In genomic region chr10:96309631-96310358, GRCh38 we compare ENCODE assay signal across 21 cellular contexts. TPM values are rescaled to one million over a fixed set of nuclear protein-coding genes. Genes with fewer than 3 reads are reported as not detected.
DNase-seq lines count a peak whose midpoint lies in the region; TF ChIP-seq lines count a peak whose summit lies in the region.
"Had no signal": no experiment of that assay in that cellular context is flagged by ENCODE, and none has a peak within 500 bp of the region (broad histone marks: within the 10 kb centered on the region; RNA-seq: fewer than 3 reads in every experiment).

No MANE protein-coding gene starts in this region.

- H3K36me3 Mint-ChIP-seq in neural progenitor cell = no peaks in the 10 kb centered on the region
- H3K36me3 Mint-ChIP-seq: brain; CD8-positive, alpha-beta T cell had no signal

- no peak overlapping the region for H3K4me3 Mint-ChIP-seq in neural progenitor cell
- H3K4me3 Mint-ChIP-seq: activated CD4-positive, alpha-beta T cell treated with anti-CD3 and anti-CD28 coated beads, Interleukin-2, amount 10 ng/mL, durations not matched to agents 24 days and 14 days; brain; CD8-positive, alpha-beta T cell had no signal

- WGBS in HUES64 = 4% methylated on average over 2 of the region's 2 CpGs

- TF ChIP-seq CTCF in neural progenitor cell (IDR thresholded peaks at IDR 0.05) = no peak
- TF ChIP-seq CTCF in GM13977 (IDR thresholded peaks at IDR 0.05; ENCODE audit: extremely low read depth, insufficient read depth, missing control alignments) = no peak

- H3K27me3 Mint-ChIP-seq in neural progenitor cell (ENCODE audit: insufficient read depth, low read depth) = no peaks in the 10 kb centered on the region

- H3K4me3 ChIP-seq in HUES64 (ENCODE audit: low read length) (no peak overlapping the region), neural progenitor cell (peak overlapping the region; percentile 10)
- H3K4me3 ChIP-seq: colonic mucosa had no signal

- in situ Hi-C loops in GM13977 (cut with MboI; ENCODE audit: low pct_unique_long_range_greater_than_20kb, low sequenced_read_pairs, unreplicated experiment) = no loop called here

- H3K36me3 ChIP-seq in HUES64 (ENCODE audit: insufficient read depth, low read length) = no peaks in the 10 kb centered on the region
- H3K36me3 ChIP-seq in neural progenitor cell = no peaks in the 10 kb centered on the region
- H3K36me3 ChIP-seq: colonic mucosa had no signal

- H3K27me3 ChIP-seq in HUES64 (ENCODE audit: insufficient read depth, low read length) (no peaks in the 10 kb centered on the region), neural progenitor cell (no peaks in the 10 kb centered on the region)
- H3K27me3 ChIP-seq: colonic mucosa had no signal

- peaks cover 27% of the 10 kb centered on the region for H3K4me1 Mint-ChIP-seq in neural progenitor cell
- H3K4me1 Mint-ChIP-seq: activated CD4-positive, alpha-beta T cell treated with anti-CD3 and anti-CD28 coated beads, Interleukin-2, amount 10 ng/mL, durations not matched to agents 24 days and 14 days had no signal

- peak overlapping the region; percentile 69; the same call in 1 of the 2 replicates for H3K9ac ChIP-seq in HUES64 (ENCODE audit: low read depth, low read length)
- H3K9ac ChIP-seq in neural progenitor cell = no peak overlapping the region

- H3K4me1 ChIP-seq in HUES64 (ENCODE audit: insufficient read depth, low read length) (peaks cover 52% of the 10 kb centered on the region), neural progenitor cell (peaks cover 43% of the 10 kb centered on the region)

- no peaks in the 10 kb centered on the region for H3K79me2 ChIP-seq in neural progenitor cell (ENCODE audit: low read depth)

- no peaks in the 10 kb centered on the region for H3K9me3 ChIP-seq in HUES64 (ENCODE audit: insufficient read depth, low read depth, low read length)
- no peaks in the 10 kb centered on the region for H3K9me3 ChIP-seq in neural progenitor cell (ENCODE audit: low read depth)
- H3K9me3 ChIP-seq: colonic mucosa had no signal

- H3K27ac ChIP-seq in HUES64 (ENCODE audit: low read depth, low read length) (peak overlapping the region; percentile 94), neural progenitor cell (peak overlapping the region; percentile 93)
- H3K27ac ChIP-seq: colonic mucosa had no signal

- no peak overlapping the region for H2AFZ ChIP-seq in neural progenitor cell (replicated peaks)

- peak overlapping the region; percentile 70 for H3K4me2 ChIP-seq in neural progenitor cell

- DNase-seq in ELF-1 (ENCODE audit: low read depth, low spot score) (peak; percentile 97), iPS DF 4.7 (ENCODE audit: extremely low read depth, low spot score) (peak; percentile 96), neural progenitor cell (ENCODE audit: low spot score) (peak; percentile 78), SK-N-DZ (ENCODE audit: low spot score) (no peak), mesenteric fat pad (ENCODE audit: low spot score) (no peak), GM13977 (ENCODE audit: low spot score) (no peak)
- DNase-seq: activated CD4-positive, alpha-beta T cell treated with anti-CD3 and anti-CD28 coated beads, Interleukin-2, amount 10 ng/mL, durations not matched to agents 24 days and 14 days; CD8-positive, alpha-beta T cell; colonic mucosa; DMS79 treated with DMSO at 0.1 percent for 48 hours; hypothalamus; NCI-H1092 treated with DMSO at 0.1 percent for 48 hours; NCI-H2029 treated with DMSO at 0.1 percent for 48 hours; NCI-H510A; small intestine; stimulated activated CD4-positive, alpha-beta T cell treated with anti-CD3 and anti-CD28 coated beads, Interleukin-2, amount 100 ng/mL, for 48 hours had no signal

- no peaks in the 10 kb centered on the region for H3K9me3 Mint-ChIP-seq in neural progenitor cell
- H3K9me3 Mint-ChIP-seq: activated CD4-positive, alpha-beta T cell treated with anti-CD3 and anti-CD28 coated beads, Interleukin-2, amount 10 ng/mL, durations not matched to agents 24 days and 14 days; activated T-helper 2 cell treated with anti-CD3 and anti-CD28 coated beads, Interferon-gamma antibody, Interleukin-2, Interleukin-4, amounts not matched to agents 10 μg/mL and 5 μg/mL and 100 μg/mL, durations not matched to agents 14 hours and 24 hours and 36 hours; brain; CD8-positive, alpha-beta T cell had no signal

- H3F3A ChIP-seq in neural progenitor cell (ENCODE audit: low read depth) = peaks cover 41% of the 10 kb centered on the region

- H4K20me1 ChIP-seq in neural progenitor cell (ENCODE audit: low read depth) = no peaks in the 10 kb centered on the region

- peak overlapping the region; percentile 44 for H3K27ac Mint-ChIP-seq in neural progenitor cell
- H3K27ac Mint-ChIP-seq: activated CD4-positive, alpha-beta T cell treated with anti-CD3 and anti-CD28 coated beads, Interleukin-2, amount 10 ng/mL, durations not matched to agents 24 days and 14 days; activated T-helper 2 cell treated with anti-CD3 and anti-CD28 coated beads, Interferon-gamma antibody, Interleukin-2, Interleukin-4, amounts not matched to agents 10 μg/mL and 5 μg/mL and 100 μg/mL, durations not matched to agents 14 hours and 24 hours and 36 hours; CD8-positive, alpha-beta T cell had no signal

RNA-seq across cellular contexts. Expression of gene DNTT, which starts 5.6 kb away (rescaled TPM):
- not detected for polyA plus RNA-seq in HUES64 (2013, experiment 1 of 2)
- not detected for polyA plus RNA-seq in HUES64 (2013, experiment 2 of 2)
- total RNA-seq in neural progenitor cell (ENCODE audit: low replicate concordance) = not detected in 2 replicates
- polyA plus RNA-seq in SK-N-DZ (2014; cell fraction: cytosol; rRNA removed) = not detected in 2 replicates
- polyA plus RNA-seq in SK-N-DZ (2014; cell fraction: nucleus; rRNA removed) = not detected in 2 replicates
- not detected for total RNA-seq in mesenteric fat pad
- total RNA-seq: activated CD4-positive, alpha-beta T cell treated with anti-CD3 and anti-CD28 coated beads, Interleukin-2, amount 10 ng/mL, durations not matched to agents 24 days and 14 days; activated T-helper 2 cell treated with anti-CD3 and anti-CD28 coated beads, Interferon-gamma antibody, Interleukin-2, Interleukin-4, amounts not matched to agents 10 μg/mL and 5 μg/mL and 100 μg/mL, durations not matched to agents 14 hours and 24 hours and 36 hours; CD8-positive, alpha-beta T cell; colonic mucosa; fibroblast of villous mesenchyme; left lobe of liver had no signal
- polyA plus RNA-seq: small intestine had no signal

RNA-seq across cellular contexts. Expression of gene BLNK, which starts 38.4 kb away (rescaled TPM):
- polyA plus RNA-seq in HUES64 (2013, experiment 1 of 2) = not detected
- polyA plus RNA-seq in HUES64 (2013, experiment 2 of 2) = not detected
- total RNA-seq in neural progenitor cell (ENCODE audit: low replicate concordance) (not detected in 2 replicates), mesenteric fat pad (4.7 TPM)
- not detected in 2 replicates for polyA plus RNA-seq in SK-N-DZ (2014; cell fraction: cytosol; rRNA removed)
- polyA plus RNA-seq in SK-N-DZ (2014; cell fraction: nucleus; rRNA removed) = not detected in 2 replicates
- total RNA-seq: activated CD4-positive, alpha-beta T cell treated with anti-CD3 and anti-CD28 coated beads, Interleukin-2, amount 10 ng/mL, durations not matched to agents 24 days and 14 days; activated T-helper 2 cell treated with anti-CD3 and anti-CD28 coated beads, Interferon-gamma antibody, Interleukin-2, Interleukin-4, amounts not matched to agents 10 μg/mL and 5 μg/mL and 100 μg/mL, durations not matched to agents 14 hours and 24 hours and 36 hours; fibroblast of villous mesenchyme had no signal

RNA-seq across cellular contexts. Expression of gene OPALIN, which starts 49.0 kb away (rescaled TPM):
- 0.10 TPM for polyA plus RNA-seq in HUES64 (2013, experiment 1 of 2)
- 0.06 TPM for polyA plus RNA-seq in HUES64 (2013, experiment 2 of 2)
- total RNA-seq in neural progenitor cell (ENCODE audit: low replicate concordance) (not detected in 2 replicates), mesenteric fat pad (not detected)
- polyA plus RNA-seq in SK-N-DZ (2014; cell fraction: cytosol; rRNA removed) = not detected in 2 replicates
- polyA plus RNA-seq in SK-N-DZ (2014; cell fraction: nucleus; rRNA removed) = not detected in 2 replicates
- total RNA-seq: activated CD4-positive, alpha-beta T cell treated with anti-CD3 and anti-CD28 coated beads, Interleukin-2, amount 10 ng/mL, durations not matched to agents 24 days and 14 days; activated T-helper 2 cell treated with anti-CD3 and anti-CD28 coated beads, Interferon-gamma antibody, Interleukin-2, Interleukin-4, amounts not matched to agents 10 μg/mL and 5 μg/mL and 100 μg/mL, durations not matched to agents 14 hours and 24 hours and 36 hours; CD8-positive, alpha-beta T cell; colonic mucosa; fibroblast of villous mesenchyme; left lobe of liver had no signal
- polyA plus RNA-seq: small intestine had no signal

Comparison
In these comparisons a context has a peak if more than half of its experiments do, and no peak if none do; other contexts are left out.
1. DNase-seq: peak in ELF-1 (single experiment), iPS DF 4.7 (single experiment) and neural progenitor cell (single experiment); none in SK-N-DZ (single experiment), mesenteric fat pad (single experiment) and GM13977 (single experiment).